Comparison of ENCODE assay signal across 8 cellular contexts in the genomic region with DNA sequence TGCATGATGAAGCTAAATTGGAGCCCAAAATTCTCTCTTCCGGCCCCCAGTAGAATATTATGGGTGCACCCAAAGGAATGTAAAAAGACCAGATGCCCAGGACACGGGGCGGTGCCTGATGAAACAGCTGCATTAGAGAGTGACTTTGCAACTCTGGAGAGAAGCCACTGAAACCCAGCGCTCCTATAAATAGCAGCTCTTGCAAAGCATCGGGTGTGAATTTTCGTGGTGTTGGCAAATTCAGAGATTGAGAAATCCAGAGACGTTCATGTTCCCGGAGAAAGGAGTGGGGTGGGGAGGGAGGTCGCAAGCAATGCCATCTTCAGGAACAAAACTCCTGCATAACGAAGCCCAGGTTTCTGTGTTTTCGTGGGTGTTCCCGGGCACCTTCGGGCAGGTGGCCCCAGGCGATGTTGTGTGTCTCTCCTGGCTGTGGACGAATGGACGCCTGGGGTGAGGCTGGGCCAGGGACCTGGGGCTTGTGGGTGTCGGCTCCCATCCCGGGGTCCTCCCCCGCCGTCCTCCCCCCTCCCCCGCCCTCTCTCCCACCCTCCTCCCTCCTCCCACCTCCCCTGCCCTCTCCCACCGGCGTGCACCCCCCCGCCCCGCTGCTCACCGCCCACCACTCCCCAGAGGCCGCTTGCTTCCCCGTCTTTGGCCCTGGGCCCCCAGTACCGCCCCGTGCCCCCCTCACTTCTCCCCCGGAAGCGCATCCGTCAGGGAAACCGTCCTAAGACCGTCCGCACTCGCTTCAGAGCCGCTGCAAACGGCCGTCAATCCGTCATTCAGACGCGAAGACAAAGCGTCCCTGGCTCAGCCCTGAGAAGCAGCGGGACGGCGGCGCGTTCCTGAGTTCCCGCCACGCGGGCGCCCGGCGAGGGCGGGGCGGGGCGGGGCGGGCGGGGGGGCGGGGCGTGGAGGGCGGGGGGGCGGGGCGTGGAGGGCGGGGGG. TPM values are rescaled to one million over a fixed set of nuclear protein-coding genes. Genes with fewer than 3 reads are reported as not detected.
DNase-seq lines count a peak whose midpoint lies in the region; ATAC-seq and TF ChIP-seq lines count a peak whose summit lies in the region.

No MANE protein-coding gene starts in this region.

- DNase-seq in A673 (ENCODE audit: low spot score) (peak; percentile 81), GM20000 (ENCODE audit: low spot score) (peak; percentile 74), RPMI7951 (ENCODE audit: low read depth) (peak; percentile 66), Right ventricle myocardium inferior (ENCODE audit: missing footprints) (peak; percentile 84), ovary (peak; percentile 54 to 81 (median 76)), T1000 (lab: John Stamatoyannopoulos, UW) (no peak)

- H3K4me1 Mint-ChIP-seq in activated naive CD4-positive, alpha-beta T cell treated with anti-CD3 and anti-CD28 coated beads, Interleukin-2, amount 50 U/mL, for 24 hours, result peaks cover 19% of the 10 kb centered on the region

- H3K27me3 Mint-ChIP-seq in activated naive CD4-positive, alpha-beta T cell treated with anti-CD3 and anti-CD28 coated beads, Interleukin-2, amount 50 U/mL, for 24 hours, result no peaks in the 10 kb centered on the region

- no peak for TF ChIP-seq EP300 in ovary (IDR thresholded peaks at IDR 0.05)

- WGBS in ovary, 3 donors, result 1 to 2% (median 2%) methylated on average over 21 to 63 of the region's 66 CpGs
- WGBS in urinary bladder, result 2% methylated on average over 59 of the region's 66 CpGs

- peak overlapping the region; percentile 24 for H3K4me3 ChIP-seq in A673 (ENCODE audit: low read depth, low read length, poor library complexity, severe bottlenecking)
- H3K4me3 ChIP-seq in ovary, result peak overlapping the region; percentile 54
- peak overlapping the region; percentile 43 for H3K4me3 ChIP-seq in urinary bladder (ENCODE audit: low read depth, low read length)

- POLR2A ChIA-PET in A673 (lab: Charles Lee; ENCODE audit: low non-redundant PET), result no interaction called here

- ATAC-seq in Right ventricle myocardium inferior, result peak; percentile 80

- H3K27me3 ChIP-seq in A673 (replicated peaks; ENCODE audit: insufficient read depth, low read depth, low read length, poor library complexity), result no peaks in the 10 kb centered on the region
- H3K27me3 ChIP-seq in ovary, result no peaks in the 10 kb centered on the region

- peak overlapping the region; percentile 85 for H3K27ac Mint-ChIP-seq in activated naive CD4-positive, alpha-beta T cell treated with anti-CD3 and anti-CD28 coated beads, Interleukin-2, amount 50 U/mL, for 24 hours

- H3K9me3 ChIP-seq in A673 (ENCODE audit: low read depth, low read length, poor library complexity, severe bottlenecking), result no peaks in the 10 kb centered on the region
- no peaks in the 10 kb centered on the region for H3K9me3 ChIP-seq in ovary

- H3K36me3 ChIP-seq in A673 (ENCODE audit: insufficient read depth, low read length, poor library complexity, severe bottlenecking) (no peaks in the 10 kb centered on the region), ovary (no peaks in the 10 kb centered on the region), urinary bladder (ENCODE audit: insufficient read depth) (no peaks in the 10 kb centered on the region)

- intact Hi-C loops in A673 (cut with micrococcal nuclease; ENCODE audit: unreplicated experiment), result no loop called here
- intact Hi-C loops in Right ventricle myocardium inferior (cut with DNase I), result no loop called here
- intact Hi-C loops in ovary (cut with DNase I), result no loop called here

- no TSS peak for BruUV-seq in A673 (replicated peaks; lab: Mats Ljungman, UMichigan)

- no peaks in the 10 kb centered on the region for H3K36me3 Mint-ChIP-seq in activated naive CD4-positive, alpha-beta T cell treated with anti-CD3 and anti-CD28 coated beads, Interleukin-2, amount 50 U/mL, for 24 hours

- H3K4me3 Mint-ChIP-seq in activated naive CD4-positive, alpha-beta T cell treated with anti-CD3 and anti-CD28 coated beads, Interleukin-2, amount 50 U/mL, for 24 hours, result peak overlapping the region; percentile 83

- peak; percentile 40 for TF ChIP-seq POLR2A in ovary (IDR thresholded peaks at IDR 0.05)

- H3K27ac ChIP-seq in A673 (ENCODE audit: low read depth, low read length, poor library complexity, severe bottlenecking), result no peak overlapping the region
- H3K27ac ChIP-seq in ovary, result peak overlapping the region in 1 of 2 donors; percentile 43
- H3K27ac ChIP-seq in urinary bladder (ENCODE audit: low read depth), result peak overlapping the region; percentile 69

- H3K4me1 ChIP-seq in A673 (ENCODE audit: insufficient read depth, low read length, poor library complexity, severe bottlenecking) (peaks cover 9% of the 10 kb centered on the region), ovary (ENCODE audit: insufficient read depth) (peaks cover 10% of the 10 kb centered on the region), urinary bladder (ENCODE audit: insufficient read depth) (no peaks in the 10 kb centered on the region)

- TF ChIP-seq CTCF in A673 (conservative IDR thresholded peaks at IDR 0.05; ENCODE audit: low read depth, low read length), result no peak
- no peak for TF ChIP-seq CTCF in GM20000 (IDR thresholded peaks at IDR 0.05; ENCODE audit: extremely low read depth, missing control alignments)
- TF ChIP-seq CTCF in ovary (IDR thresholded peaks at IDR 0.05), result no peak

- CTCF ChIA-PET in A673 (lab: Charles Lee), result no interaction called here

- no peaks in the 10 kb centered on the region for H3K9me3 Mint-ChIP-seq in activated naive CD4-positive, alpha-beta T cell treated with anti-CD3 and anti-CD28 coated beads, Interleukin-2, amount 50 U/mL, for 24 hours

RNA-seq across cellular contexts. Expression of gene TOLLIP, which starts 26.7 kb away (rescaled TPM):
- total RNA-seq in A673 (2021), result 24.0 and 32.5 TPM in 2 replicates
- total RNA-seq in RPMI7951 (2014; rRNA removed; shearing (Covaris generic)), result 8.9 and 11.8 TPM in 2 replicates
- total RNA-seq in Right ventricle myocardium inferior, result 46.8 TPM
- total RNA-seq in ovary, result 10 to 100 TPM; 26.1 to 60.8 (median 53.9) TPM
- 10 to 100 TPM; 14.1 to 25.8 TPM for polyA plus RNA-seq in ovary
- total RNA-seq in urinary bladder, result 13.6 TPM
- polyA plus RNA-seq in urinary bladder, result 53.4 TPM

RNA-seq across cellular contexts. Expression of gene BRSK2, which starts 53.6 kb away (rescaled TPM):
- 2.2 and 3.6 TPM in 2 replicates for total RNA-seq in A673 (2021)
- total RNA-seq in RPMI7951 (2014; rRNA removed; shearing (Covaris generic)), result not detected in 2 replicates
- total RNA-seq in Right ventricle myocardium inferior, result 1.4 TPM
- total RNA-seq in ovary, result 1 to 10 TPM in 3 of 7 donors, under 1 TPM in 4; 0.35 to 1.5 (median 0.68) TPM
- under 1 TPM; 0.22 to 0.52 TPM for polyA plus RNA-seq in ovary
- total RNA-seq in urinary bladder, result 3.0 TPM
- 2.6 TPM for polyA plus RNA-seq in urinary bladder
